2 cellular contexts compared by ENCODE assay signal in genomic region chr1:46522184-46522968, GRCh38.
TF ChIP-seq lines count a peak whose summit lies in the region.

No MANE protein-coding gene starts in this region.

TF ChIP-seq in K562, 482 proteins besides CTCF, POLR2A, EP300 and RAD21 (continues in another document):
- no peak for TF ChIP-seq ZNF121 (CRISPR knock-in tag; conservative IDR thresholded peaks at IDR 0.05)
- no peak for TF ChIP-seq TSC22D4 (tag; IDR thresholded peaks at IDR 0.05)
- no peak for TF ChIP-seq NFE2L1 (tag; IDR thresholded peaks at IDR 0.05; ENCODE audit: borderline replicate concordance, low read depth)
- TF ChIP-seq SFPQ (IDR thresholded peaks at IDR 0.05; ENCODE audit: low read depth, low read length): no peak
- TF ChIP-seq ZSCAN29 (IDR thresholded peaks at IDR 0.05): peak; percentile 59; the same call in 1 of the 2 replicates
- peak; percentile 90 for TF ChIP-seq NEUROD1 (IDR thresholded peaks at IDR 0.05; ENCODE audit: borderline replicate concordance, low read depth, low read length, partially characterized antibody)
- peak in 1 of 2 experiments; percentile 48; a peak in 2 of 3 replicates for TF ChIP-seq CBX3 (IDR thresholded peaks at IDR 0.05; ENCODE audit: borderline replicate concordance in 1 of 2, low read length in 2 of 2)
- TF ChIP-seq CLOCK (CRISPR knock-in tag; IDR thresholded peaks at IDR 0.05; ENCODE audit: borderline replicate concordance): peak; percentile 63; the same call in 1 of the 2 replicates
- TF ChIP-seq CHD1 (IDR thresholded peaks at IDR 0.05; ENCODE audit: low read length): peak; percentile 64
- peak; percentile 82 for TF ChIP-seq ESRRA (IDR thresholded peaks at IDR 0.05; ENCODE audit: borderline replicate concordance, low read depth)
- TF ChIP-seq ZBTB26 (CRISPR knock-in tag; IDR thresholded peaks at IDR 0.05): no peak

TF ChIP-seq in WTC11, 78 proteins besides CTCF, POLR2A, EP300 and RAD21:
- TF ChIP-seq ZNF281 (CRISPR knock-in tag; IDR thresholded peaks at IDR 0.05): no peak
- TF ChIP-seq NR3C1 (CRISPR knock-in tag; conservative IDR thresholded peaks at IDR 0.05; ENCODE audit: low read depth): no peak
- no peak for TF ChIP-seq RELA (CRISPR knock-in tag; IDR thresholded peaks at IDR 0.05; ENCODE audit: borderline replicate concordance)
- no peak for TF ChIP-seq FOXP1 (CRISPR knock-in tag; IDR thresholded peaks at IDR 0.05; ENCODE audit: borderline replicate concordance)
- no peak for TF ChIP-seq ZNF263 (CRISPR knock-in tag; IDR thresholded peaks at IDR 0.05; ENCODE audit: low read depth)
- TF ChIP-seq IRF1 (CRISPR knock-in tag; IDR thresholded peaks at IDR 0.05): no peak
- TF ChIP-seq GABPB1 (CRISPR knock-in tag; IDR thresholded peaks at IDR 0.05): no peak
- no peak for TF ChIP-seq NR2C2 (CRISPR knock-in tag; IDR thresholded peaks at IDR 0.05)
- no peak for TF ChIP-seq STAT6 (CRISPR knock-in tag; conservative IDR thresholded peaks at IDR 0.05; ENCODE audit: low read depth)
- no peak for TF ChIP-seq SMAD4 (CRISPR knock-in tag; IDR thresholded peaks at IDR 0.05)
- no peak for TF ChIP-seq ZMAT4 (CRISPR knock-in tag; IDR thresholded peaks at IDR 0.05)
- no peak for TF ChIP-seq ZNF512 (CRISPR knock-in tag; IDR thresholded peaks at IDR 0.05; ENCODE audit: borderline replicate concordance)
- no peak for TF ChIP-seq ZNF219 (CRISPR knock-in tag; IDR thresholded peaks at IDR 0.05; ENCODE audit: borderline replicate concordance)
- no peak for TF ChIP-seq PRDM15 (CRISPR knock-in tag; IDR thresholded peaks at IDR 0.05)
- TF ChIP-seq KAT7 (CRISPR knock-in tag; IDR thresholded peaks at IDR 0.05; ENCODE audit: borderline replicate concordance): no peak
- no peak for TF ChIP-seq GRHL2 (CRISPR knock-in tag; IDR thresholded peaks at IDR 0.05; ENCODE audit: insufficient replicate concordance, severe bottlenecking)
- TF ChIP-seq AR (CRISPR knock-in tag; IDR thresholded peaks at IDR 0.05): no peak
